ENCODE assay signal across 28 cellular contexts in genomic region chr2:226684563-226684959, GRCh38.
"Had no signal": no experiment of that assay in that cellular context is flagged by ENCODE, and none has a peak within 500 bp of the region (broad histone marks: within the 10 kb centered on the region; RNA-seq: fewer than 3 reads in every experiment).

No MANE protein-coding gene starts in this region.

- ATAC-seq: activated naive CD4-positive, alpha-beta T cell treated with anti-CD3 and anti-CD28 coated beads, Interleukin-2, amount 50 U/mL, for 72 hours; activated T-cell treated with anti-CD3 and anti-CD28 coated beads, Interleukin-2, amount 50 U/mL, for 72 hours; effector memory CD8-positive, alpha-beta T cell; gastroesophageal sphincter had no signal

- H3K9me3 ChIP-seq: esophagus muscularis mucosa, gastroesophageal sphincter had no signal

- H3K36me3 ChIP-seq: brain microvascular endothelial cell, esophagus muscularis mucosa, gastroesophageal sphincter, heart right ventricle had no signal

- H3K4me1 ChIP-seq: esophagus muscularis mucosa, gastroesophageal sphincter had no signal

- H3K4me3 ChIP-seq: esophagus muscularis mucosa, gastroesophageal sphincter, heart right ventricle had no signal

- DNase-seq: activated CD4-positive, alpha-beta memory T cell treated with anti-CD3 and anti-CD28 coated beads, Interleukin-2, amount 10 ng/mL, durations not matched to agents 7 days and 5 days; activated CD4-positive, alpha-beta T cell treated with anti-CD3 and anti-CD28 coated beads for 1 hour; activated CD4-positive, alpha-beta T cell treated with anti-CD3 and anti-CD28 coated beads for 4 hours; activated CD4-positive, alpha-beta T cell treated with anti-CD3 and anti-CD28 coated beads, Interleukin-2, amount 10 ng/mL, durations not matched to agents 7 days and 5 days; activated CD4-positive, alpha-beta T cell treated with anti-CD3 and anti-CD28 coated beads, Interleukin-2, amount 50 U/mL, for 4 hours; activated CD8-positive, alpha-beta memory T cell treated with anti-CD3 and anti-CD28 coated beads, Interleukin-2, amount 50 U/mL, for 48 hours; activated gamma-delta T cell; activated naive CD4-positive, alpha-beta T cell; activated naive CD4-positive, alpha-beta T cell treated with anti-CD3 and anti-CD28 coated beads, Interleukin-2, amount 10 ng/mL, durations not matched to agents 7 days and 5 days; activated naive CD8-positive, alpha-beta T cell treated with anti-CD3 and anti-CD28 coated beads, Interleukin-2, amount 10 ng/mL, durations not matched to agents 7 days and 5 days; activated T-cell treated with anti-CD3 and anti-CD28 coated beads for 4 hours; activated T-cell treated with anti-CD3 and anti-CD28 coated beads, Interleukin-2, amount 50 U/mL, for 24 hours; activated T-cell treated with anti-CD3 and anti-CD28 coated beads, Interleukin-2, amount 50 U/mL, for 72 hours; amniotic stem cell; anterior cingulate cortex; brain microvascular endothelial cell; caudate nucleus; cortex of kidney; dermis blood vessel endothelial cell; effector CD4-positive, alpha-beta T cell; effector memory CD8-positive, alpha-beta T cell; erythroblast; foreskin melanocyte; heart right ventricle; T-helper 2 cell had no signal

- H3K27ac ChIP-seq: brain microvascular endothelial cell, esophagus muscularis mucosa, gastroesophageal sphincter had no signal

- H3K27me3 ChIP-seq: brain microvascular endothelial cell, esophagus muscularis mucosa, gastroesophageal sphincter, heart right ventricle had no signal
